ENCODE assay signal across 3 cellular contexts in the genomic region with DNA sequence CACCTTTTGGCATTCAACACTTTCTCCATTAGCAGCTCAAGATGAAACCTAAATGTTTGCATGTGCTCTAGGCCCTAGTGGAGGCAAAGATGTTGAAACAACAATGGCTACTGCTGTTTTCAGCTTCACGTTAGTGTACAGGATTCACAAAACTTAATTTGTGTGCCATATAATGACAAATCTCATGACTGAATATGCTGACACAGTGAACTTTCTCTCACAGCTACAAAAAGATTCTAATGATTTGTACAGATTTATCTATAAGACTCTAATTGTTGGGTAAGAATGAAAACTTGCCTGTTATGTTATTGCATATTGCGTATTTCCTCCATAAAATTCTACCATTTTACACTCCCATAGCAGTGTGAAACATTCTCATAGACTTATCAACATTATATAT.
A peak's percentile ranks its signal among the peaks of the same experiment; 100 is the strongest.
TF ChIP-seq lines count a peak whose summit lies in the region.

No MANE protein-coding gene starts in this region.

TF ChIP-seq in A549, 52 proteins besides CTCF, POLR2A, EP300 and RAD21:
- TF ChIP-seq MYC (IDR thresholded peaks at IDR 0.05; ENCODE audit: borderline replicate concordance, low read length) = no peak
- TF ChIP-seq MAFK (IDR thresholded peaks at IDR 0.05; ENCODE audit: partially characterized antibody) = peak; percentile 67
TF ChIP-seq in A549: peak in this region for 1.

TF ChIP-seq in IMR-90, 13 proteins besides CTCF, POLR2A, EP300 and RAD21:
- TF ChIP-seq, protein P1, sequence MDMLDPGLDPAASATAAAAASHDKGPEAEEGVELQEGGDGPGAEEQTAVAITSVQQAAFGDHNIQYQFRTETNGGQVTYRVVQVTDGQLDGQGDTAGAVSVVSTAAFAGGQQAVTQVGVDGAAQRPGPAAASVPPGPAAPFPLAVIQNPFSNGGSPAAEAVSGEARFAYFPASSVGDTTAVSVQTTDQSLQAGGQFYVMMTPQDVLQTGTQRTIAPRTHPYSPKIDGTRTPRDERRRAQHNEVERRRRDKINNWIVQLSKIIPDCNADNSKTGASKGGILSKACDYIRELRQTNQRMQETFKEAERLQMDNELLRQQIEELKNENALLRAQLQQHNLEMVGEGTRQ (IDR thresholded peaks at IDR 0.05; ENCODE audit: low read depth, low read length) = no peak
- peak; percentile 46 for TF ChIP-seq MAFK (IDR thresholded peaks at IDR 0.05; ENCODE audit: low read depth, low read length)

TF ChIP-seq in H1, 55 proteins besides CTCF, POLR2A, EP300 and RAD21:
- no peak for TF ChIP-seq KDM1A (IDR thresholded peaks at IDR 0.05; ENCODE audit: borderline replicate concordance, low read length)
- TF ChIP-seq CEBPB (IDR thresholded peaks at IDR 0.05; ENCODE audit: low read depth, low read length) = no peak
- TF ChIP-seq HDAC6 (IDR thresholded peaks at IDR 0.05; ENCODE audit: low read depth, low read length) = no peak
